ENCODE assay signal across 18 cellular contexts in the genomic region with DNA sequence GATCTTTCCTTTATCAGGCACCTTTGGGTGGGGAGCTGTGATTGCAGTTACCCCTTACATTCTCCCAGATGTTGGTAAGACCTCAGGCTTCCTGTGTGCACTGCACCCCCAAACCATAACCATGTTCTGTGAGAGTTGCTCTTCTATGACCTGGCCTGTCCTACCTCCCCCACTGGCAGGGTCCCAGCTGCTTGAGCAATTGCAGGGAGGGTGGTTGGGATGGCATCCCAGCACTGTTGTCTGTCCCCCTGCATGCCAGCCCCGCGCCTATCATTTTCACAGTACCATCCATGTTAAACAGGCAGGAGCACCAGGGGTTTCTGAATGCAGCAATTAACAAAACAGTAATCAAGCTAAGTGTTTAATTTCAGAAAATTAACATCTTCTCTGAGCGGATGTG.
DNase-seq lines count a peak whose midpoint lies in the region; TF ChIP-seq lines count a peak whose summit lies in the region.
"Had no signal": no experiment of that assay in that cellular context is flagged by ENCODE, and none has a peak within 500 bp of the region (broad histone marks: within the 10 kb centered on the region; RNA-seq: fewer than 3 reads in every experiment).

No MANE protein-coding gene starts in this region.

- H3K27ac ChIP-seq in neuronal stem cell (replicated peaks; ENCODE audit: low read length): no peak overlapping the region
- no peak overlapping the region for H3K27ac ChIP-seq in uterus
- H3K27ac ChIP-seq: HL-60 had no signal

- H3K14ac ChIP-seq in neuronal stem cell (ENCODE audit: low read length): no peak overlapping the region

- H4K91ac ChIP-seq in neuronal stem cell (ENCODE audit: low read depth, low read length, poor library complexity): no peak overlapping the region

- H3K27me3 ChIP-seq in neuronal stem cell (ENCODE audit: control insufficient read depth in 3 of 3, insufficient read depth in 3 of 3, low read depth in 1 of 3, low read length in 3 of 3) (no peaks in the 10 kb centered on the region), uterus (no peaks in the 10 kb centered on the region)
- H3K27me3 ChIP-seq: BE2C had no signal

- H3K36me3 ChIP-seq in neuronal stem cell (replicated peaks in 1 of 2; ENCODE audit: control insufficient read depth in 2 of 2, insufficient read depth in 2 of 2, low read length in 2 of 2) (no peaks in the 10 kb centered on the region), uterus (no peaks in the 10 kb centered on the region)
- H3K36me3 ChIP-seq: BE2C had no signal

- H3K79me1 ChIP-seq in neuronal stem cell (ENCODE audit: low read depth, low read length): no peaks in the 10 kb centered on the region

- no peak overlapping the region for H2AK5ac ChIP-seq in neuronal stem cell (ENCODE audit: low read depth, low read length)

- H3K27ac Mint-ChIP-seq in brain (peak overlapping the region in 3 of 5 experiments; percentile 22 to 90 (median 35)), osteocyte (ENCODE audit: unreplicated experiment) (no peak overlapping the region)
- H3K27ac Mint-ChIP-seq: CD14-positive monocyte; CD4-positive, alpha-beta memory T cell; GM23338; IgD-negative memory B cell had no signal

- TF ChIP-seq POLR2A in uterus (IDR thresholded peaks at IDR 0.05): no peak

- H3K9ac ChIP-seq in neuronal stem cell (ENCODE audit: low read depth, low read length, poor library complexity): no peak overlapping the region

- H3K4ac ChIP-seq in neuronal stem cell (ENCODE audit: low read length): no peak overlapping the region

- peak overlapping the region; percentile 27 for H4K8ac ChIP-seq in neuronal stem cell (ENCODE audit: low read depth, low read length)

- no peak overlapping the region for H3K23ac ChIP-seq in neuronal stem cell (ENCODE audit: low read depth, low read length, poor library complexity)

- DNase-seq in COR-L47 (lab: John Stamatoyannopoulos, UW) (peak; percentile 54), neuronal stem cell (ENCODE audit: low spot score) (no peak), uterus (no peak), NCI-H1694 treated with DMSO at 0.1 percent for 48 hours (lab: John Stamatoyannopoulos, UW) (no peak), activated gamma-delta T cell (lab: John Stamatoyannopoulos, UW) (no peak), osteocyte (ENCODE audit: extremely low spot score, unreplicated experiment) (no peak)
- DNase-seq: ACHN; BE2C; Calu3; CD4-positive, alpha-beta memory T cell; DMS79 treated with DMSO at 0.1 percent for 48 hours; GF-D8; HCEC 1CT had no signal

- H3K4me3 Mint-ChIP-seq in brain (no peak overlapping the region), osteocyte (ENCODE audit: unreplicated experiment) (no peak overlapping the region)
- H3K4me3 Mint-ChIP-seq: CD14-positive monocyte; CD4-positive, alpha-beta memory T cell; GM23338; IgD-negative memory B cell had no signal

- H3K4me1 ChIP-seq in neuronal stem cell (ENCODE audit: control insufficient read depth in 2 of 2, insufficient read depth in 1 of 2, low read depth in 1 of 2, low read length in 2 of 2) (peaks cover 0 to 8% of the 10 kb centered on the region in 2 donors), uterus (no peaks in the 10 kb centered on the region)
- H3K4me1 ChIP-seq: BE2C had no signal

- no peaks in the 10 kb centered on the region for H3K9me3 Mint-ChIP-seq in brain
- no peaks in the 10 kb centered on the region for H3K9me3 Mint-ChIP-seq in osteocyte (ENCODE audit: unreplicated experiment)
- H3K9me3 Mint-ChIP-seq: GM23338, IgD-negative memory B cell had no signal

- no peak overlapping the region for H2BK12ac ChIP-seq in neuronal stem cell (ENCODE audit: low read length)

- TF ChIP-seq CTCF in brain (conservative IDR thresholded peaks at IDR 0.05): no peak
- TF ChIP-seq CTCF in uterus (IDR thresholded peaks at IDR 0.05): no peak
- no peak for TF ChIP-seq CTCF in osteocyte (IDR thresholded peaks at IDR 0.05)

- no peak overlapping the region for H2BK15ac ChIP-seq in neuronal stem cell (ENCODE audit: low read length)

- no peak overlapping the region for H2BK120ac ChIP-seq in neuronal stem cell (ENCODE audit: low read depth, low read length)

- no peak overlapping the region for H2BK5ac ChIP-seq in neuronal stem cell (ENCODE audit: low read length)

- no peak overlapping the region for H3K18ac ChIP-seq in neuronal stem cell (ENCODE audit: low read length)

- intact Hi-C loops in uterus (cut with DNase I; ENCODE audit: low total_unique reads): no loop called here

- H2AFZ ChIP-seq in neuronal stem cell (ENCODE audit: low read length): no peak overlapping the region
- H2AFZ ChIP-seq: GM23338 had no signal

- H3K36me3 Mint-ChIP-seq in brain: no peaks in the 10 kb centered on the region
- H3K36me3 Mint-ChIP-seq in osteocyte (ENCODE audit: unreplicated experiment): no peaks in the 10 kb centered on the region
- H3K36me3 Mint-ChIP-seq: CD14-positive monocyte; CD4-positive, alpha-beta memory T cell; IgD-negative memory B cell had no signal

- H3K27me3 Mint-ChIP-seq in brain: peaks cover 5% of the 10 kb centered on the region
- no peaks in the 10 kb centered on the region for H3K27me3 Mint-ChIP-seq in osteocyte (ENCODE audit: unreplicated experiment)
- H3K27me3 Mint-ChIP-seq: CD4-positive, alpha-beta memory T cell; IgD-negative memory B cell had no signal

- H3K4me1 Mint-ChIP-seq in brain (peaks cover 27% of the 10 kb centered on the region), osteocyte (ENCODE audit: unreplicated experiment) (no peaks in the 10 kb centered on the region)
- H3K4me1 Mint-ChIP-seq: CD14-positive monocyte; CD4-positive, alpha-beta memory T cell; IgD-negative memory B cell had no signal

- no peak overlapping the region for H3K4me2 ChIP-seq in neuronal stem cell (ENCODE audit: insufficient read depth, low read length, poor library complexity, severe bottlenecking)
- H3K4me2 ChIP-seq: GM23338 had no signal

- H3K4me3 ChIP-seq in neuronal stem cell (ENCODE audit: low read length in 2 of 2) (no peak overlapping the region), uterus (no peak overlapping the region)
- H3K4me3 ChIP-seq: GM23338 had no signal

- no CpG with 5 or more reads among the region's 3 CpGs for WGBS in neuronal stem cell (ENCODE audit: extremely low coverage in 2 of 2, insufficient read length in 2 of 2, insufficient replicate concordance in 1 of 2), 2 donors

- no peaks in the 10 kb centered on the region for H3K9me3 ChIP-seq in neuronal stem cell (replicated peaks in 1 of 2; ENCODE audit: control insufficient read depth in 2 of 2, insufficient read depth in 1 of 2, low read depth in 1 of 2, low read length in 2 of 2)
- no peaks in the 10 kb centered on the region for H3K9me3 ChIP-seq in uterus
- H3K9me3 ChIP-seq: BE2C had no signal
